Comparison of ENCODE assay signal across 23 cellular contexts in the genomic region with DNA sequence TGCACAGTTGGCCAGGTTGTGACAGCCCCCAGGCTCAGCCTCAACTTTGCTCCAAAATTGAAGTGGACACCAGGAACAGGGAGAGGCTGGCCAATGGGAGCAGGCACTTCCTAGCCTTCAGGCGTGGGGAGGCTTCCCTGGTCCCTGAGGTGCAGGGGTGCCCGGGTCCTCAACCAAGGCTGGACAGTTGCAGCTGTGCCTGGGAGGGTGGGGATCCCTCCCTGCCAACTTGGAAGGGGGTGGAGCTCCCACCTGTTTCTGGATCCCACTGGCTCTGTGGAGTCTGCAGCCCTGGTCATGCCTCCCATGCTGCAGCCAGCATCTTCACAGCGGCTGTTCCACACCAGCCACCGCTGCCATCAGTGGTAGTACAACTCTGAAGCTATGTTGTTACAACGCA.
"Had no signal": no experiment of that assay in that cellular context is flagged by ENCODE, and none has a peak within 500 bp of the region (broad histone marks: within the 10 kb centered on the region; RNA-seq: fewer than 3 reads in every experiment).

No MANE protein-coding gene starts in this region.

- H3K4me2 ChIP-seq: KMS-11 had no signal

- H3K27ac ChIP-seq: KMS-11, RWPE1, SJCRH30 had no signal

- DNase-seq: MG63, NCI-H1092, NCI-H1105 treated with DMSO at 0.1 percent for 48 hours, NCI-H1417 treated with DMSO at 0.1 percent for 48 hours, NCI-H146, NCI-H187, NCI-H2029, NCI-H2081 treated with DMSO at 0.1 percent for 48 hours, NCI-H2171, NCI-H226, NCI-H446, NCI-H510A, NCI-H524 treated with DMSO at 0.1 percent for 48 hours, NCI-H69, NCI-H774, SHP77 treated with DMSO at 0.1 percent for 48 hours, SJCRH30 had no signal

- ATAC-seq: HepG2, K562, SK-N-SH treated with all-trans-retinoic acid at 6 μM for 48 hours had no signal

- H3K27ac Mint-ChIP-seq: IgD-negative memory B cell had no signal

- H3K9me3 ChIP-seq: MG63, SJCRH30 had no signal

- H3K36me3 ChIP-seq: MG63, SJCRH30 had no signal

- H3K9ac ChIP-seq: KMS-11 had no signal

- H3K4me3 ChIP-seq: K562, MG63, SJCRH30 had no signal

- H3K4me3 Mint-ChIP-seq: IgD-negative memory B cell had no signal

- H3K27me3 ChIP-seq: MG63, SJCRH30 had no signal

- H3K27me3 Mint-ChIP-seq: IgD-negative memory B cell had no signal

- H3K36me3 Mint-ChIP-seq: IgD-negative memory B cell had no signal
